24 cellular contexts compared by ENCODE assay signal in the genomic region with DNA sequence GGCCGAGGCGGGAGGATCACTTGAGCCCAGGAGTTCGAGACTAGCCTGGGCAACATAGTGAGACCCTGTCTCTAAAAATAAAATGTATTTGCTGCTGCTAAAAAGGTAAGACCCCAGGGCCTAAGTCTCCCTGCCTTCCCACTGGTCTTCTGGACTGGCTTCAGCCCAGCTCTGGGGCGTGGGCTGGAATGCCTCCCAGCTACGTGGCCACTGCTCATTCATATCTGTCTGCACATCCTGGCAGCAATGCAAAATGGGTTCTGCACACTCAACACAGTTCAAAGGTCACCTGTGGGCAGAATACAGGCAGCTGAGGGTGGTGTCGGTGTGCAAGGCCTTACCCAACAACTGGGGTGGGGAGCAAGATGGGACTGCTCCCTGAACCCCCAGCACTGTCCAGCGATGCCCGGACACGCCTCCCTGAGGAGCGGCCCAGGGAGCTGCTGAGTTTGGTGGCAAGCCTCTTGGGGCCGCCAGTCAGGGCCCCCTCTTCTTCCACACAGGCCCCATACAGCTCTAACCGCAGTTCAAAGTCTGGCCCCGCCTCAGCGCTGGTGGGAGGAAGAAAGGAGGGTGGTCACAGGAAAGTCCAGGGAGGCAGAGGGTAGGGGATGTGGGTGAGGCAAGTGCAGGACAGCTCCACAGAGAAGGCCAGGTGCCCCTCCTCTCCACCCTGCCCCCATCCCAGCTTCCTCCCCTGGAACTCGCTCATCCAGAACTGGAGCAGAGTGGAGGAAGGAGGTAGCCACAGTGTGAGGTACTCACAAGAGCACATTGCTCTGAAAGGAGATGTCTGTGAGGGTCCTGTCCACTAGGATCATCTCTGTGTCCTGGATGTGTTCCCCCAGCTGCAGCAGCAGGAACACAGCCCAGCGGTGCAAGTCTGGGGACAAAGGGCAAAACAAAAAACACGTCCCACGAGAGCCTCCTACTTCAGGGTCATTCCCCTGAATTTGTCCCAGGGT. TPM values are rescaled to one million over a fixed set of nuclear protein-coding genes. Genes with fewer than 3 reads are reported as not detected.
DNase-seq lines count a peak whose midpoint lies in the region; ATAC-seq and TF ChIP-seq lines count a peak whose summit lies in the region.
"Had no signal": no experiment of that assay in that cellular context is flagged by ENCODE, and none has a peak within 500 bp of the region (broad histone marks: within the 10 kb centered on the region; RNA-seq: fewer than 3 reads in every experiment).

No MANE protein-coding gene starts in this region.

- intact Hi-C loops in mucosa of descending colon (cut with DNase I, micrococcal nuclease): no loop called here
- intact Hi-C loops in spleen (cut with DNase I; ENCODE audit: low total_unique reads): no loop called here

- WGBS in spleen, 5 donors: 83 to 94% (median 91%) methylated on average over 10 to 18 of the region's 18 CpGs
- no CpG with 5 or more reads among the region's 18 CpGs for WGBS in trophoblast cell (ENCODE audit: extremely low coverage, insufficient coverage, insufficient read length)

- H2AK5ac ChIP-seq in trophoblast cell (ENCODE audit: low read length): no peak overlapping the region

- TF ChIP-seq CTCF in RWPE1 (conservative IDR thresholded peaks at IDR 0.05; ENCODE audit: low read depth) (no peak), endothelial cell (IDR thresholded peaks at IDR 0.05; ENCODE audit: unreplicated experiment) (no peak), mucosa of descending colon (IDR thresholded peaks at IDR 0.05) (no peak), spleen (IDR thresholded peaks at IDR 0.05 in 8 of 11, conservative IDR thresholded peaks at IDR 0.05 in 3 of 11) (no peak)

- peaks cover 56% of the 10 kb centered on the region for H3K36me3 Mint-ChIP-seq in endothelial cell (ENCODE audit: low read depth, unreplicated experiment)
- H3K36me3 Mint-ChIP-seq: activated naive CD4-positive, alpha-beta T cell treated with anti-CD3 and anti-CD28 coated beads, Interleukin-2, amount 50 U/mL, for 72 hours had no signal

- peak overlapping the region; percentile 42 for H3K27ac Mint-ChIP-seq in endothelial cell (ENCODE audit: unreplicated experiment)
- H3K27ac Mint-ChIP-seq: naive thymus-derived CD8-positive, alpha-beta T cell; T-helper 1 cell treated with Interleukin-12 subunit alpha and Interleukin-12 subunit beta and Interleukin-4 antibody, amounts not matched to agents 30 μg/mL and 1 μg/mL, for 36 hours had no signal

- no peaks in the 10 kb centered on the region for H3K9me3 Mint-ChIP-seq in endothelial cell (ENCODE audit: unreplicated experiment)
- H3K9me3 Mint-ChIP-seq: activated naive CD4-positive, alpha-beta T cell treated with anti-CD3 and anti-CD28 coated beads, Interleukin-2, amount 50 U/mL, for 72 hours; naive thymus-derived CD8-positive, alpha-beta T cell; T-helper 1 cell treated with Interleukin-12 subunit alpha and Interleukin-12 subunit beta and Interleukin-4 antibody, amounts not matched to agents 30 μg/mL and 1 μg/mL, for 36 hours had no signal

- H3K27ac ChIP-seq in RWPE1: peak overlapping the region; percentile 94
- H3K27ac ChIP-seq in spleen: no peak overlapping the region
- no peak overlapping the region for H3K27ac ChIP-seq in trophoblast cell (ENCODE audit: low read depth, low read length)
- H3K27ac ChIP-seq: ascending aorta, heart right ventricle had no signal

- H3K79me1 ChIP-seq in trophoblast cell (ENCODE audit: low read length): no peaks in the 10 kb centered on the region

- H3K4me2 ChIP-seq in trophoblast cell (ENCODE audit: low read length): no peak overlapping the region

- H3K14ac ChIP-seq in trophoblast cell (ENCODE audit: low read length): no peak overlapping the region

- peak; percentile 82 for ATAC-seq in mucosa of descending colon
- no peak for ATAC-seq in HG03097 (IDR thresholded peaks at IDR 0.05; ENCODE audit: low FRiP score, unreplicated experiment)
- no peak for ATAC-seq in GM21576 (IDR thresholded peaks at IDR 0.05; ENCODE audit: unreplicated experiment)
- ATAC-seq: activated naive CD4-positive, alpha-beta T cell treated with anti-CD3 and anti-CD28 coated beads, Interleukin-2, amount 50 U/mL, for 72 hours; left cardiac atrium; naive thymus-derived CD8-positive, alpha-beta T cell had no signal

- H3K36me3 ChIP-seq in mucosa of descending colon (ENCODE audit: low read depth) (no peaks in the 10 kb centered on the region), spleen (peaks cover 0 to 59% (median 15%) of the 10 kb centered on the region in 6 donors), trophoblast cell (ENCODE audit: control insufficient read depth in 1 of 2, insufficient read depth in 2 of 2, low read length in 2 of 2) (peaks cover 66 to 77% of the 10 kb centered on the region in 2 experiments)

- H3K4me1 ChIP-seq in mucosa of descending colon (ENCODE audit: low read depth) (peaks cover 17% of the 10 kb centered on the region), spleen (peaks cover 0 to 17% (median 3%) of the 10 kb centered on the region in 6 donors), trophoblast cell (ENCODE audit: control insufficient read depth in 1 of 2, insufficient read depth in 2 of 2, low read length in 2 of 2) (no peaks in the 10 kb centered on the region)
- H3K4me1 ChIP-seq: ascending aorta, Caco-2 had no signal

- no peak overlapping the region for H2BK5ac ChIP-seq in trophoblast cell (ENCODE audit: low read depth, low read length, poor library complexity)

- H3K9ac ChIP-seq in trophoblast cell (ENCODE audit: low read length): no peak overlapping the region

- peaks cover 14% of the 10 kb centered on the region for H3K4me1 Mint-ChIP-seq in endothelial cell (ENCODE audit: unreplicated experiment)
- H3K4me1 Mint-ChIP-seq: naive thymus-derived CD8-positive, alpha-beta T cell had no signal

- no peak overlapping the region for H3K18ac ChIP-seq in trophoblast cell (ENCODE audit: low read length)

- H3K4me3 Mint-ChIP-seq in endothelial cell (ENCODE audit: unreplicated experiment): no peak overlapping the region
- H3K4me3 Mint-ChIP-seq: naive thymus-derived CD8-positive, alpha-beta T cell; T-helper 1 cell treated with Interleukin-12 subunit alpha and Interleukin-12 subunit beta and Interleukin-4 antibody, amounts not matched to agents 30 μg/mL and 1 μg/mL, for 36 hours had no signal

- no peaks in the 10 kb centered on the region for H3K9me3 ChIP-seq in mucosa of descending colon
- no peaks in the 10 kb centered on the region for H3K9me3 ChIP-seq in spleen
- H3K9me3 ChIP-seq in trophoblast cell (ENCODE audit: insufficient read depth, low read depth, low read length): peaks cover 1% of the 10 kb centered on the region
- H3K9me3 ChIP-seq: ascending aorta, Caco-2, heart right ventricle had no signal

- H3K4ac ChIP-seq in trophoblast cell (ENCODE audit: low read depth, low read length): no peak overlapping the region

- DNase-seq in RWPE1 (ENCODE audit: low spot score): no peak
- no peak for DNase-seq in endothelial cell (ENCODE audit: low spot score)
- peak; percentile 65 to 71 (median 71) for DNase-seq in mucosa of descending colon
- peak; percentile 23 for DNase-seq in spleen
- no peak for DNase-seq in trophoblast cell
- DNase-seq: activated CD4-positive, alpha-beta T cell treated with anti-CD3 and anti-CD28 coated beads, Interleukin-2, amount 50 U/mL, for 1 hour; C1 segment of cervical spinal cord; Caco-2; caudate nucleus; dermis blood vessel endothelial cell; DMS79; GF-D8; GOT3; heart right ventricle; left cardiac atrium; mesendoderm; naive thymus-derived CD8-positive, alpha-beta T cell; NCI-H1694; NCI-H526 treated with DMSO at 0.1 percent for 48 hours had no signal

- H3K27me3 ChIP-seq in spleen (replicated peaks in 1 of 7) (no peaks in the 10 kb centered on the region), trophoblast cell (ENCODE audit: insufficient read depth, low read length) (no peaks in the 10 kb centered on the region)
- H3K27me3 ChIP-seq: ascending aorta, heart right ventricle had no signal

- CTCF ChIA-PET in RWPE1 (lab: Yijun Ruan, JAX): interaction anchor here (0.8 to 0.9 kb wide), 2 partner anchors 38 to 102 kb away, joined by 3 to 4 read pairs; no protein-coding TSS in a partner anchor

- no peak overlapping the region for H4K12ac ChIP-seq in trophoblast cell (ENCODE audit: low read depth, low read length)

- H2AFZ ChIP-seq in trophoblast cell (ENCODE audit: insufficient read depth, low read length, poor library complexity): no peak overlapping the region

- no peaks in the 10 kb centered on the region for H3K79me2 ChIP-seq in trophoblast cell (ENCODE audit: control insufficient read depth, insufficient read depth, low read length, poor library complexity)

- H4K91ac ChIP-seq in trophoblast cell (ENCODE audit: low read depth, low read length): no peak overlapping the region

- POLR2A ChIA-PET in RWPE1 (lab: Yijun Ruan, JAX; ENCODE audit: low non-redundant PET): no interaction called here

- H4K8ac ChIP-seq in trophoblast cell (ENCODE audit: low read depth, low read length): no peak overlapping the region

- no peak overlapping the region for H2BK12ac ChIP-seq in trophoblast cell (ENCODE audit: low read length)

- no peak overlapping the region for H2BK120ac ChIP-seq in trophoblast cell (ENCODE audit: insufficient read depth, low read length, poor library complexity)

- H3K27me3 Mint-ChIP-seq in endothelial cell (ENCODE audit: unreplicated experiment): peaks cover 17% of the 10 kb centered on the region
- H3K27me3 Mint-ChIP-seq: naive thymus-derived CD8-positive, alpha-beta T cell had no signal

- no peak overlapping the region for H3K23ac ChIP-seq in trophoblast cell (ENCODE audit: low read length)

- H3K4me3 ChIP-seq in mucosa of descending colon (no peak overlapping the region), spleen (no peak overlapping the region), trophoblast cell (ENCODE audit: low read depth, low read length) (no peak overlapping the region)
- H3K4me3 ChIP-seq: ascending aorta, heart right ventricle had no signal

- no peak for TF ChIP-seq POLR2A in spleen (IDR thresholded peaks at IDR 0.05)

RNA-seq across cellular contexts. Expression of gene WDR54, which starts 8.2 kb away (rescaled TPM):
- total RNA-seq in endothelial cell (ENCODE audit: unreplicated experiment) (34.1 TPM), mucosa of descending colon (1 to 10 TPM; 4.0 to 4.8 (median 4.5) TPM), spleen (10 to 100 TPM; 15.1 to 24.3 (median 17.9) TPM)
- 10 to 100 TPM; 23.7 to 26.0 (median 24.4) TPM for polyA plus RNA-seq in spleen
- 4.7 TPM in 2 replicates for polyA plus RNA-seq in trophoblast cell (2013)

RNA-seq across cellular contexts. Expression of gene C2orf81, which starts 8.3 kb away (rescaled TPM):
- total RNA-seq in endothelial cell (ENCODE audit: unreplicated experiment) (5.0 TPM), mucosa of descending colon (1 to 10 TPM in 2 of 3 donors, under 1 TPM in 1; 0.53 to 2.3 (median 1.9) TPM), spleen (1 to 10 TPM; 1.7 to 4.0 (median 2.8) TPM)
- polyA plus RNA-seq in spleen: 1 to 10 TPM; 3.2 to 5.7 (median 5.1) TPM
- polyA plus RNA-seq in trophoblast cell (2013): 0.29 and 0.31 TPM in 2 replicates

RNA-seq across cellular contexts. Expression of gene RTKN, which starts 12.0 kb away (rescaled TPM):
- total RNA-seq in endothelial cell (ENCODE audit: unreplicated experiment) (65.4 TPM), mucosa of descending colon (10 to 100 TPM; 49.2 to 60.7 (median 49.7) TPM), spleen (10 to 100 TPM in 3 of 7 donors, 1 to 10 TPM in 4; 5.0 to 11.1 (median 9.8) TPM)
- polyA plus RNA-seq in spleen: 1 to 10 TPM; 3.2 to 6.9 (median 3.4) TPM
- polyA plus RNA-seq in trophoblast cell (2013): 44.2 and 46.2 TPM in 2 replicates

RNA-seq across cellular contexts. Expression of gene INO80B, which starts 25.1 kb away (rescaled TPM):
- total RNA-seq in endothelial cell (ENCODE audit: unreplicated experiment): 22.1 TPM
- 10 to 100 TPM; 25.0 to 36.5 (median 32.3) TPM for total RNA-seq in mucosa of descending colon
- 10 to 100 TPM in 6 of 7 donors, 1 to 10 TPM in 1; 9.0 to 42.9 (median 28.6) TPM for total RNA-seq in spleen
- polyA plus RNA-seq in spleen: 10 to 100 TPM; 36.7 to 50.3 (median 43.7) TPM
- polyA plus RNA-seq in trophoblast cell (2013): 22.8 and 23.3 TPM in 2 replicates

RNA-seq across cellular contexts. Expression of gene WBP1, which starts 28.5 kb away (rescaled TPM):
- total RNA-seq in endothelial cell (ENCODE audit: unreplicated experiment) (76.8 TPM), mucosa of descending colon (10 to 100 TPM; 51.1 to 60.6 (median 56.1) TPM), spleen (10 to 100 TPM; 39.5 to 80.7 (median 58.5) TPM)
- polyA plus RNA-seq in spleen: 10 to 100 TPM; 64.7 to 84.2 (median 78.8) TPM
- 80.5 and 81.5 TPM in 2 replicates for polyA plus RNA-seq in trophoblast cell (2013)

Comparison
In these comparisons a context has a peak if more than half of its experiments do, and no peak if none do; other contexts are left out.
1. DNase-seq: peak in mucosa of descending colon (3 of 3) and spleen (single experiment); none in RWPE1 (single experiment), endothelial cell (single experiment) and trophoblast cell (0 of 2).